ENCODE assay signal across 8 cellular contexts in the genomic region with DNA sequence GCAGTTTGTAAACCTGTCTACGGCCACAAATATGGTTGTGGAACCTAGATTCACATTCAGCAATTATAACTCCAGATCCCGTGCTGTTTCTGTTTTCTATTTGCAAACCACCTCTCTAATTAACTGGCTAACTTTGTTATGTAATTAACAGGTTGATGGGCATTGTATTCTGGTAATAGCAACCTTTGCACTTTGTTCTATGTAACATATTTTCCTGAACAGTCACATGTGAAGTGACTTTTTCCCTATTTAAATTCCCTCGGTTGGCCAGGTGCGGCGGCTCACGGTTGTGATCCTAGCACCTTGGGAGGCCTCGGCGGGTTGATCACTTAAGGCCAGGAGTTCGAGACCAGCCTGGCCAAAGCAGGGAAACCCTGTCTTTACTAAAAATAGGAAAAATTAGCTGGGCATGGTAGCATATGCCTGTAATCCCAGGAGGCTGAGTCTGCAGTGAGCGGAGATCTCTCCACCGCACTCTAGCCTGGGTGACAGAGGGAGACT. TPM values are rescaled to one million over a fixed set of nuclear protein-coding genes. Genes with fewer than 3 reads are reported as not detected.
DNase-seq lines count a peak whose midpoint lies in the region; ATAC-seq, FAIRE-seq and TF ChIP-seq lines count a peak whose summit lies in the region.

No MANE protein-coding gene starts in this region.

- H3K4me3 ChIP-seq in A549: peak overlapping the region; percentile 71; the same call in 1 of the 3 replicates
- H3K4me3 ChIP-seq in HAP-1: peak overlapping the region; percentile 79

- peak overlapping the region; percentile 99 for H3K4me3 Mint-ChIP-seq in activated naive CD8-positive, alpha-beta T cell treated with anti-CD3 and anti-CD28 coated beads for 36 hours

- TF ChIP-seq POLR2A in A549 (IDR thresholded peaks at IDR 0.05; ENCODE audit: low read length): no peak

- 77% methylated on average over 11 of the region's 11 CpGs for WGBS in A549 (ENCODE audit: missing lambda C conversion rate)

- FAIRE-seq in A549 (lab: Jason Lieb, UNC): no peak
- no peak for FAIRE-seq in urothelium cell line (lab: Jason Lieb, UNC)

- H3K27me3 Mint-ChIP-seq in activated naive CD8-positive, alpha-beta T cell treated with anti-CD3 and anti-CD28 coated beads for 36 hours: no peaks in the 10 kb centered on the region

- no peak for DNase-seq in A549 (ENCODE audit: low read depth in 1 of 2, low spot score in 1 of 2)
- DNase-seq in HAP-1 (ENCODE audit: low spot score in 2 of 2): peak; percentile 8 to 38
- DNase-seq in activated naive CD8-positive, alpha-beta T cell treated with anti-CD3 and anti-CD28 coated beads for 36 hours: no peak
- peak; percentile 72 for DNase-seq in left lobe of liver (ENCODE audit: low spot score)
- DNase-seq in urothelium cell line (ENCODE audit: low spot score): peak; percentile 8
- DNase-seq in hippocampal formation (lab: John Stamatoyannopoulos, UW): no peak
- no peak for DNase-seq in NCI-H2029 treated with DMSO at 0.1 percent for 48 hours (lab: John Stamatoyannopoulos, UW)

- no peak for TF ChIP-seq RAD21 in A549 (conservative IDR thresholded peaks at IDR 0.05 in 1 of 2, IDR thresholded peaks at IDR 0.05 in 1 of 2)

- peaks cover 39% of the 10 kb centered on the region for H3K4me1 Mint-ChIP-seq in activated naive CD8-positive, alpha-beta T cell treated with anti-CD3 and anti-CD28 coated beads for 36 hours

- no peaks in the 10 kb centered on the region for H3K36me3 ChIP-seq in HAP-1 (replicated peaks)

- peaks cover 6% of the 10 kb centered on the region for H3K36me3 Mint-ChIP-seq in activated naive CD8-positive, alpha-beta T cell treated with anti-CD3 and anti-CD28 coated beads for 36 hours

- in situ Hi-C loops in HAP-1 (cut with MboI; ENCODE audit: low sequenced_read_pairs): loop anchor here (10.0 kb wide), 1 partner anchor 69 kb away; the partner anchor contains the start of gene MSH4

- H3K27ac Mint-ChIP-seq in activated naive CD8-positive, alpha-beta T cell treated with anti-CD3 and anti-CD28 coated beads for 36 hours: no peak overlapping the region

- H3K27me3 ChIP-seq in HAP-1 (ENCODE audit: low read depth): no peaks in the 10 kb centered on the region

- no peaks in the 10 kb centered on the region for H3K9me3 ChIP-seq in A549
- no peaks in the 10 kb centered on the region for H3K9me3 ChIP-seq in HAP-1

- no peaks in the 10 kb centered on the region for H3K9me3 Mint-ChIP-seq in activated naive CD8-positive, alpha-beta T cell treated with anti-CD3 and anti-CD28 coated beads for 36 hours

- POLR2A ChIA-PET in A549 (lab: Yijun Ruan, JAX): no interaction called here

- H3K4me2 ChIP-seq in A549: peak overlapping the region; percentile 81

- no peak for TF ChIP-seq CTCF in A549 (IDR thresholded peaks at IDR 0.05)

- CTCF ChIA-PET in A549 (lab: Yijun Ruan, JAX): no interaction called here

- H3K4me1 ChIP-seq in A549 (peaks cover 13% of the 10 kb centered on the region; the same call in 2 of the 3 replicates), HAP-1 (peaks cover 5% of the 10 kb centered on the region; the same call in 1 of the 2 replicates)

- TF ChIP-seq EP300 in A549 (IDR thresholded peaks at IDR 0.05): no peak

- no peak overlapping the region for H3K27ac ChIP-seq in A549

- ATAC-seq in A549 (no peak), left lobe of liver (peak; percentile 40), GM21723 (IDR thresholded peaks at IDR 0.05; ENCODE audit: unreplicated experiment) (no peak)

TF ChIP-seq in A549, 52 proteins besides CTCF, POLR2A, EP300 and RAD21:
- TF ChIP-seq ATOH8 (CRISPR knock-in tag; IDR thresholded peaks at IDR 0.05; ENCODE audit: low read depth): no peak
- no peak for TF ChIP-seq SMC3 (IDR thresholded peaks at IDR 0.05)
- TF ChIP-seq FOSB (CRISPR knock-in tag; IDR thresholded peaks at IDR 0.05): no peak
- no peak for TF ChIP-seq HOXA7 (CRISPR knock-in tag; IDR thresholded peaks at IDR 0.05)
- TF ChIP-seq JUNB (IDR thresholded peaks at IDR 0.05): no peak
- no peak for TF ChIP-seq ZC3H11A (IDR thresholded peaks at IDR 0.05)
- TF ChIP-seq ZFP36 (IDR thresholded peaks at IDR 0.05; ENCODE audit: borderline replicate concordance, partially characterized antibody): no peak
- TF ChIP-seq TFCP2L1 (CRISPR knock-in tag; IDR thresholded peaks at IDR 0.05): no peak
- TF ChIP-seq, protein P1, sequence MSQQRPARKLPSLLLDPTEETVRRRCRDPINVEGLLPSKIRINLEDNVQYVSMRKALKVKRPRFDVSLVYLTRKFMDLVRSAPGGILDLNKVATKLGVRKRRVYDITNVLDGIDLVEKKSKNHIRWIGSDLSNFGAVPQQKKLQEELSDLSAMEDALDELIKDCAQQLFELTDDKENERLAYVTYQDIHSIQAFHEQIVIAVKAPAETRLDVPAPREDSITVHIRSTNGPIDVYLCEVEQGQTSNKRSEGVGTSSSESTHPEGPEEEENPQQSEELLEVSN (IDR thresholded peaks at IDR 0.05; ENCODE audit: borderline replicate concordance, low read depth): no peak

RNA-seq across cellular contexts. Expression of gene ACADM, which starts 1.4 kb away (rescaled TPM):
- 30.4 and 45.1 TPM in 2 replicates for polyA plus RNA-seq in A549 (2011; rRNA removed)
- 9.7 and 10.9 TPM in 2 replicates for polyA plus RNA-seq in A549 (2012; cell fraction: cytosol; rRNA removed)
- 4.5 and 4.7 TPM in 2 replicates for polyA plus RNA-seq in A549 (2012; cell fraction: nucleus; rRNA removed)
- 42.2 to 45.4 TPM (median 42.9 TPM) in 3 replicates for polyA plus RNA-seq in A549 (2017; fragmentation: RNase III; extraction: RNeasy Plus Mini Kit Qiagen cat#74134 plus additional on column Dnase treatment)
- polyA minus RNA-seq in A549 (2011; rRNA and poly(A)+ RNA removed): 6.4 and 8.6 TPM in 2 replicates
- total RNA-seq in activated naive CD8-positive, alpha-beta T cell treated with anti-CD3 and anti-CD28 coated beads for 36 hours: 10 to 100 TPM; 57.2 to 57.4 TPM
- 91.5 TPM for total RNA-seq in left lobe of liver

Comparison
In these comparisons a context has a peak if more than half of its experiments do, and no peak if none do; other contexts are left out.
1. DNase-seq: peak in HAP-1 (2 of 2), left lobe of liver (single experiment) and urothelium cell line (single experiment); none in A549 (0 of 2), activated naive CD8-positive, alpha-beta T cell treated with anti-CD3 and anti-CD28 coated beads for 36 hours (single experiment), hippocampal formation (0 of 2) and NCI-H2029 treated with DMSO at 0.1 percent for 48 hours (single experiment).